Comparison of ENCODE assay signal across 20 cellular contexts in genomic region chr9:32942755-32943460, GRCh38.
"Had no signal": no experiment of that assay in that cellular context is flagged by ENCODE, and none has a peak within 500 bp of the region (broad histone marks: within the 10 kb centered on the region; RNA-seq: fewer than 3 reads in every experiment).

No MANE protein-coding gene starts in this region.

- H3K27me3 Mint-ChIP-seq: activated CD4-positive, alpha-beta memory T cell treated with anti-CD3 and anti-CD28 coated beads, Interleukin-2, amount 10 ng/mL, durations not matched to agents 7 days and 5 days; activated CD8-positive, alpha-beta memory T cell treated with anti-CD3 and anti-CD28 coated beads, Interleukin-2, amount 10 ng/mL, durations not matched to agents 7 days and 5 days; activated naive CD8-positive, alpha-beta T cell treated with anti-CD3 and anti-CD28 coated beads for 36 hours; activated T-helper 17 cell treated with anti-CD3 and anti-CD28 coated beads, Interleukin-2, amount 50 U/mL, for 72 hours; memory B cell; T-helper 17 cell had no signal

- H3K36me3 Mint-ChIP-seq: activated CD8-positive, alpha-beta memory T cell treated with anti-CD3 and anti-CD28 coated beads, Interleukin-2, amount 10 ng/mL, durations not matched to agents 7 days and 5 days; stimulated activated effector memory CD8-positive, alpha-beta T cell treated with anti-CD3 and anti-CD28 coated beads, Interleukin-12 subunit alpha, Interleukin-12 subunit beta, amount 100 ng/mL, for 72 hours had no signal

- H3K4me3 Mint-ChIP-seq: activated CD4-positive, alpha-beta memory T cell treated with anti-CD3 and anti-CD28 coated beads, Interleukin-2, amount 10 ng/mL, durations not matched to agents 7 days and 5 days; activated CD8-positive, alpha-beta memory T cell treated with anti-CD3 and anti-CD28 coated beads, Interleukin-2, amount 10 ng/mL, durations not matched to agents 7 days and 5 days; activated naive CD8-positive, alpha-beta T cell treated with anti-CD3 and anti-CD28 coated beads for 36 hours; activated T-helper 17 cell treated with anti-CD3 and anti-CD28 coated beads, Interleukin-2, amount 50 U/mL, for 72 hours; dendritic cell treated with granulocyte-macrophage colony-stimulating factor and Interleukin-4, amounts not matched to agents 40 ng/mL and 50 ng/mL, for 4 days; memory B cell; stimulated activated effector memory CD8-positive, alpha-beta T cell treated with anti-CD3 and anti-CD28 coated beads, Interleukin-12 subunit alpha, Interleukin-12 subunit beta, amount 100 ng/mL, for 72 hours; T-helper 17 cell had no signal

- H3K27me3 ChIP-seq: cardiac muscle cell, ovary, right lobe of liver, stomach, upper lobe of left lung had no signal

- ATAC-seq: activated CD8-positive, alpha-beta memory T cell treated with anti-CD3 and anti-CD28 coated beads, Interleukin-2, amount 10 ng/mL, durations not matched to agents 7 days and 5 days; activated T-helper 17 cell treated with anti-CD3 and anti-CD28 coated beads, Interleukin-2, amount 50 U/mL, for 72 hours; right lobe of liver; stimulated activated effector memory CD8-positive, alpha-beta T cell treated with anti-CD3 and anti-CD28 coated beads, Interleukin-12 subunit alpha, Interleukin-12 subunit beta, amount 100 ng/mL, for 72 hours; T-helper 17 cell had no signal

- H3K27ac Mint-ChIP-seq: activated CD4-positive, alpha-beta memory T cell treated with anti-CD3 and anti-CD28 coated beads, Interleukin-2, amount 10 ng/mL, durations not matched to agents 7 days and 5 days; activated CD8-positive, alpha-beta memory T cell treated with anti-CD3 and anti-CD28 coated beads, Interleukin-2, amount 10 ng/mL, durations not matched to agents 7 days and 5 days; activated naive CD8-positive, alpha-beta T cell treated with anti-CD3 and anti-CD28 coated beads for 36 hours; activated T-helper 17 cell treated with anti-CD3 and anti-CD28 coated beads, Interleukin-2, amount 50 U/mL, for 72 hours; dendritic cell treated with granulocyte-macrophage colony-stimulating factor and Interleukin-4, amounts not matched to agents 40 ng/mL and 50 ng/mL, for 4 days; memory B cell; stimulated activated effector memory CD8-positive, alpha-beta T cell treated with anti-CD3 and anti-CD28 coated beads, Interleukin-12 subunit alpha, Interleukin-12 subunit beta, amount 100 ng/mL, for 72 hours; T-helper 17 cell had no signal

- DNase-seq: activated CD4-positive, alpha-beta memory T cell treated with anti-CD3 and anti-CD28 coated beads, Interleukin-2, amount 10 ng/mL, durations not matched to agents 7 days and 5 days; activated CD4-positive, alpha-beta T cell treated with anti-CD3 and anti-CD28 coated beads for 48 hours; activated CD4-positive, CD25-positive, alpha-beta regulatory T cell; activated CD8-positive, alpha-beta memory T cell treated with anti-CD3 and anti-CD28 coated beads, Interleukin-2, amount 10 ng/mL, durations not matched to agents 7 days and 5 days; activated naive CD4-positive, alpha-beta T cell; activated naive CD8-positive, alpha-beta T cell treated with anti-CD3 and anti-CD28 coated beads for 36 hours; amniotic stem cell; effector CD8-positive, alpha-beta T cell; ovary; right lobe of liver; stimulated activated CD4-positive, alpha-beta T cell treated with anti-CD3 and anti-CD28 coated beads, Interleukin-4, amount 100 ng/mL, for 24 hours; stomach; T-helper 17 cell; upper lobe of left lung had no signal

- H3K9me3 ChIP-seq: ovary, right lobe of liver, thoracic aorta had no signal

- H3K27ac ChIP-seq: cardiac muscle cell, ovary, right lobe of liver, stomach, thoracic aorta, upper lobe of left lung had no signal

- H3K4me3 ChIP-seq: cardiac muscle cell, ovary, right lobe of liver, stomach, thoracic aorta, upper lobe of left lung had no signal

- H3K4me1 Mint-ChIP-seq: activated CD4-positive, alpha-beta memory T cell treated with anti-CD3 and anti-CD28 coated beads, Interleukin-2, amount 10 ng/mL, durations not matched to agents 7 days and 5 days; activated CD8-positive, alpha-beta memory T cell treated with anti-CD3 and anti-CD28 coated beads, Interleukin-2, amount 10 ng/mL, durations not matched to agents 7 days and 5 days; activated naive CD8-positive, alpha-beta T cell treated with anti-CD3 and anti-CD28 coated beads for 36 hours; activated T-helper 17 cell treated with anti-CD3 and anti-CD28 coated beads, Interleukin-2, amount 50 U/mL, for 72 hours; memory B cell; stimulated activated effector memory CD8-positive, alpha-beta T cell treated with anti-CD3 and anti-CD28 coated beads, Interleukin-12 subunit alpha, Interleukin-12 subunit beta, amount 100 ng/mL, for 72 hours; T-helper 17 cell had no signal

- H3K4me1 ChIP-seq: right lobe of liver, stomach, upper lobe of left lung had no signal

- H3K36me3 ChIP-seq: cardiac muscle cell, ovary, right lobe of liver, stomach, thoracic aorta, upper lobe of left lung had no signal
